In the genomic region with DNA sequence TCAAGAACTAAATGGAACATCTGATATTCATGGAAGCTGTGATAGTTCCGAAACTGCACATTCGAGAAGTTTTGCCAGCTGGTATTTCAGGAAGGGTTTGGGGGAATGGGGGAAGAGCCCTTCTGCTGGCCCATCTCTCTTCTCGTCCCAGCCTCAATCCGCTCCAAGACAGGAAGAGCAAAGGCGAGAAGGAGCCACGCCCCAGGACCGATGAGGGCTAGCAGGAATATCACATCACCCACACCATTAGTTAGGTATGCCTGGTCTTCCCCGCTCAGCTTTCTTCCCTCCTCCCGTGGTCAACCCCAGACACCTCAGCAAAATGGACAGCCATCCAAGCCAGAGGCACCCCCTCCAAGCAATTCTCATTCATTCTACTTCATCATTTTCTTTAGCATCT, we compare ENCODE assay signal across 14 cellular contexts. TPM values are rescaled to one million over a fixed set of nuclear protein-coding genes. Genes with fewer than 3 reads are reported as not detected.
DNase-seq lines count a peak whose midpoint lies in the region; ATAC-seq and TF ChIP-seq lines count a peak whose summit lies in the region.
"Had no signal": no experiment of that assay in that cellular context is flagged by ENCODE, and none has a peak within 500 bp of the region (broad histone marks: within the 10 kb centered on the region; RNA-seq: fewer than 3 reads in every experiment).

No MANE protein-coding gene starts in this region.

- H3K27ac ChIP-seq in foreskin keratinocyte: no peak overlapping the region
- H3K27ac ChIP-seq: A549 had no signal

- TF ChIP-seq CTCF in foreskin keratinocyte (conservative IDR thresholded peaks at IDR 0.05): no peak

- H3K27me3 ChIP-seq in foreskin keratinocyte: peaks cover 9% of the 10 kb centered on the region
- H3K27me3 ChIP-seq: BE2C had no signal

- DNase-seq in stimulated activated CD4-positive, alpha-beta T cell treated with anti-CD3 and anti-CD28 coated beads, Interleukin-4, amount 100 ng/mL, for 24 hours: peak; percentile 1
- no peak for DNase-seq in stimulated activated CD4-positive, alpha-beta T cell treated with anti-CD3 and anti-CD28 coated beads, Interleukin-2, amount 100 ng/mL, for 24 hours
- DNase-seq in HEK293T (ENCODE audit: extremely low spot score) (peak; percentile 12), islet precursor cell (peak; percentile 44), SW 1271 (lab: John Stamatoyannopoulos, UW) (no peak), foreskin keratinocyte (no peak), activated gamma-delta T cell treated with Interleukin-2 at 50 U/mL for 16 hours (no peak)
- DNase-seq: BE2C; CD8-positive, alpha-beta T cell; COR-L47; DMS53 had no signal

- ATAC-seq in foreskin keratinocyte: no peak
- ATAC-seq: A549; CD8-positive, alpha-beta T cell; HCT116 had no signal

- H3K4me1 ChIP-seq in foreskin keratinocyte: no peaks in the 10 kb centered on the region

- POLR2A ChIA-PET in HEK293T (lab: Yijun Ruan, JAX): interaction anchor here (0.9 kb wide), 1 partner anchor 15 kb away, joined by 3 read pairs; the partner anchor contains the start of gene PCSK6

- CTCF ChIA-PET in HEK293T (lab: Yijun Ruan, JAX): no interaction called here

TF ChIP-seq in HEK293T, 16 proteins besides CTCF, POLR2A, EP300 and RAD21:
- TF ChIP-seq L3MBTL2 (conservative IDR thresholded peaks at IDR 0.05) (no peak), ARNT (IDR thresholded peaks at IDR 0.05) (no peak), FOXM1 (IDR thresholded peaks at IDR 0.05; ENCODE audit: borderline replicate concordance) (no peak), BHLHE40 (IDR thresholded peaks at IDR 0.05; ENCODE audit: borderline replicate concordance) (no peak), SP1 (IDR thresholded peaks at IDR 0.05) (no peak), FOXA1 (IDR thresholded peaks at IDR 0.05) (no peak), LEF1 (IDR thresholded peaks at IDR 0.05; ENCODE audit: borderline replicate concordance) (no peak), CTBP1 (IDR thresholded peaks at IDR 0.05; ENCODE audit: borderline replicate concordance) (no peak), TARDBP (IDR thresholded peaks at IDR 0.05) (no peak), HDGF (IDR thresholded peaks at IDR 0.05; ENCODE audit: borderline replicate concordance) (no peak), ZNF384 (IDR thresholded peaks at IDR 0.05) (no peak), NFRKB (IDR thresholded peaks at IDR 0.05) (no peak), SUZ12 (IDR thresholded peaks at IDR 0.05) (no peak), ELF4 (IDR thresholded peaks at IDR 0.05) (no peak), FOXK2 (IDR thresholded peaks at IDR 0.05) (no peak)
- TF ChIP-seq, protein P1, sequence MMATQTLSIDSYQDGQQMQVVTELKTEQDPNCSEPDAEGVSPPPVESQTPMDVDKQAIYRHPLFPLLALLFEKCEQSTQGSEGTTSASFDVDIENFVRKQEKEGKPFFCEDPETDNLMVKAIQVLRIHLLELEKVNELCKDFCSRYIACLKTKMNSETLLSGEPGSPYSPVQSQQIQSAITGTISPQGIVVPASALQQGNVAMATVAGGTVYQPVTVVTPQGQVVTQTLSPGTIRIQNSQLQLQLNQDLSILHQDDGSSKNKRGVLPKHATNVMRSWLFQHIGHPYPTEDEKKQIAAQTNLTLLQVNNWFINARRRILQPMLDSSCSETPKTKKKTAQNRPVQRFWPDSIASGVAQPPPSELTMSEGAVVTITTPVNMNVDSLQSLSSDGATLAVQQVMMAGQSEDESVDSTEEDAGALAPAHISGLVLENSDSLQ (IDR thresholded peaks at IDR 0.05): no peak

RNA-seq across cellular contexts. Expression of gene PCSK6, which starts 14.9 kb away (rescaled TPM):
- 2.9 and 3.7 TPM in 2 replicates for total RNA-seq in foreskin keratinocyte
- 1.3 and 1.5 TPM in 2 replicates for polyA plus RNA-seq in foreskin keratinocyte
- total RNA-seq: H4 had no signal

Comparison
In these comparisons a context has a peak if more than half of its experiments do, and no peak if none do; other contexts are left out.
1. DNase-seq: peak in stimulated activated CD4-positive, alpha-beta T cell treated with anti-CD3 and anti-CD28 coated beads, Interleukin-4, amount 100 ng/mL, for 24 hours (single experiment), HEK293T (single experiment) and islet precursor cell (single experiment); none in stimulated activated CD4-positive, alpha-beta T cell treated with anti-CD3 and anti-CD28 coated beads, Interleukin-2, amount 100 ng/mL, for 24 hours (0 of 2), SW 1271 (0 of 2), foreskin keratinocyte (0 of 2) and activated gamma-delta T cell treated with Interleukin-2 at 50 U/mL for 16 hours (single experiment).